Comparison of ENCODE assay signal across 1 cellular context in genomic region chr7:150974468-150975391, GRCh38.
TF ChIP-seq lines count a peak whose summit lies in the region.

No MANE protein-coding gene starts in this region.

TF ChIP-seq in HEK293, 187 proteins besides CTCF, POLR2A, EP300 and RAD21 (continued from another document and continues in another):
- TF ChIP-seq INSM2 (tag by site-specific recombination; IDR thresholded peaks at IDR 0.05) (no peak), ZNF2 (tag by site-specific recombination; IDR thresholded peaks at IDR 0.05) (peak; percentile 44; the same call in 1 of the 2 replicates), ELK4 (IDR thresholded peaks at IDR 0.05; ENCODE audit: borderline replicate concordance, low read depth, low read length) (no peak), ZNF510 (tag by site-specific recombination; IDR thresholded peaks at IDR 0.05; ENCODE audit: insufficient replicate concordance) (no peak), TCF7L2 (IDR thresholded peaks at IDR 0.05; ENCODE audit: borderline replicate concordance, low read depth, low read length) (no peak), ZNF585B (tag by site-specific recombination; IDR thresholded peaks at IDR 0.05) (no peak), ZNF175 (tag by site-specific recombination; IDR thresholded peaks at IDR 0.05) (no peak), ZBTB17 (tag by site-specific recombination; IDR thresholded peaks at IDR 0.05) (no peak; the same call in 1 of the 2 replicates), ZNF416 (tag by site-specific recombination; IDR thresholded peaks at IDR 0.05) (no peak), ZNF558 (tag by site-specific recombination; IDR thresholded peaks at IDR 0.05) (no peak), SP2 (tag by site-specific recombination; IDR thresholded peaks at IDR 0.05) (peak; percentile 69), TRIM28 (IDR thresholded peaks at IDR 0.05; ENCODE audit: borderline replicate concordance, low read length) (no peak), HOXA7 (CRISPR knock-in tag; IDR thresholded peaks at IDR 0.05; ENCODE audit: borderline replicate concordance) (no peak), ZNF747 (tag by site-specific recombination; IDR thresholded peaks at IDR 0.05) (no peak), ZNF426 (tag by site-specific recombination; IDR thresholded peaks at IDR 0.05) (no peak), ZNF629 (tag by site-specific recombination; IDR thresholded peaks at IDR 0.05) (peak; percentile 48; the same call in 1 of the 2 replicates), ZFP69B (tag by site-specific recombination; IDR thresholded peaks at IDR 0.05) (no peak), ZNF280C (tag by site-specific recombination; IDR thresholded peaks at IDR 0.05) (no peak), MYNN (tag by site-specific recombination; IDR thresholded peaks at IDR 0.05; ENCODE audit: borderline replicate concordance) (no peak), ZNF274 (IDR thresholded peaks at IDR 0.05; ENCODE audit: low read length) (no peak), ZNF274 (tag by site-specific recombination; IDR thresholded peaks at IDR 0.05; ENCODE audit: borderline replicate concordance) (no peak), ZXDB (tag by site-specific recombination; IDR thresholded peaks at IDR 0.05) (no peak; the same call in 1 of the 2 replicates), AEBP2 (tag by site-specific recombination; IDR thresholded peaks at IDR 0.05; ENCODE audit: borderline replicate concordance) (no peak), RBAK (tag by site-specific recombination; IDR thresholded peaks at IDR 0.05) (no peak), ZFP37 (tag by site-specific recombination; IDR thresholded peaks at IDR 0.05) (0 out of 2 replicates have a peak, but pooled peaks have one; percentile 69), ZNF677 (tag by site-specific recombination; IDR thresholded peaks at IDR 0.05) (no peak), ZNF704 (tag by site-specific recombination; IDR thresholded peaks at IDR 0.05) (no peak), ZNF76 (tag by site-specific recombination; IDR thresholded peaks at IDR 0.05; ENCODE audit: borderline replicate concordance, low read depth) (peak; percentile 50; the same call in 1 of the 2 replicates), ZFP41 (tag by site-specific recombination; IDR thresholded peaks at IDR 0.05; ENCODE audit: borderline replicate concordance) (no peak), SCRT2 (tag by site-specific recombination; IDR thresholded peaks at IDR 0.05) (peak; percentile 58; the same call in 1 of the 2 replicates), SCRT1 (tag by site-specific recombination; IDR thresholded peaks at IDR 0.05; ENCODE audit: borderline replicate concordance) (no peak), ZNF223 (tag by site-specific recombination; IDR thresholded peaks at IDR 0.05) (no peak)
- TF ChIP-seq, protein P1, sequence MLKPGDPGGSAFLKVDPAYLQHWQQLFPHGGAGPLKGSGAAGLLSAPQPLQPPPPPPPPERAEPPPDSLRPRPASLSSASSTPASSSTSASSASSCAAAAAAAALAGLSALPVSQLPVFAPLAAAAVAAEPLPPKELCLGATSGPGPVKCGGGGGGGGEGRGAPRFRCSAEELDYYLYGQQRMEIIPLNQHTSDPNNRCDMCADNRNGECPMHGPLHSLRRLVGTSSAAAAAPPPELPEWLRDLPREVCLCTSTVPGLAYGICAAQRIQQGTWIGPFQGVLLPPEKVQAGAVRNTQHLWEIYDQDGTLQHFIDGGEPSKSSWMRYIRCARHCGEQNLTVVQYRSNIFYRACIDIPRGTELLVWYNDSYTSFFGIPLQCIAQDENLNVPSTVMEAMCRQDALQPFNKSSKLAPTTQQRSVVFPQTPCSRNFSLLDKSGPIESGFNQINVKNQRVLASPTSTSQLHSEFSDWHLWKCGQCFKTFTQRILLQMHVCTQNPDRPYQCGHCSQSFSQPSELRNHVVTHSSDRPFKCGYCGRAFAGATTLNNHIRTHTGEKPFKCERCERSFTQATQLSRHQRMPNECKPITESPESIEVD (tag by site-specific recombination; IDR thresholded peaks at IDR 0.05): no peak
- TF ChIP-seq, protein P2, sequence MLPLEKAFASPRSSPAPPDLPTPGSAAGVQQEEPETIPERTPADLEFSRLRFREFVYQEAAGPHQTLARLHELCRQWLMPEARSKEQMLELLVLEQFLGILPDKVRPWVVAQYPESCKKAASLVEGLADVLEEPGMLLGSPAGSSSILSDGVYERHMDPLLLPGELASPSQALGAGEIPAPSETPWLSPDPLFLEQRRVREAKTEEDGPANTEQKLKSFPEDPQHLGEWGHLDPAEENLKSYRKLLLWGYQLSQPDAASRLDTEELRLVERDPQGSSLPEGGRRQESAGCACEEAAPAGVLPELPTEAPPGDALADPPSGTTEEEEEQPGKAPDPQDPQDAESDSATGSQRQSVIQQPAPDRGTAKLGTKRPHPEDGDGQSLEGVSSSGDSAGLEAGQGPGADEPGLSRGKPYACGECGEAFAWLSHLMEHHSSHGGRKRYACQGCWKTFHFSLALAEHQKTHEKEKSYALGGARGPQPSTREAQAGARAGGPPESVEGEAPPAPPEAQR (tag by site-specific recombination; IDR thresholded peaks at IDR 0.05): no peak
- TF ChIP-seq, protein P3, sequence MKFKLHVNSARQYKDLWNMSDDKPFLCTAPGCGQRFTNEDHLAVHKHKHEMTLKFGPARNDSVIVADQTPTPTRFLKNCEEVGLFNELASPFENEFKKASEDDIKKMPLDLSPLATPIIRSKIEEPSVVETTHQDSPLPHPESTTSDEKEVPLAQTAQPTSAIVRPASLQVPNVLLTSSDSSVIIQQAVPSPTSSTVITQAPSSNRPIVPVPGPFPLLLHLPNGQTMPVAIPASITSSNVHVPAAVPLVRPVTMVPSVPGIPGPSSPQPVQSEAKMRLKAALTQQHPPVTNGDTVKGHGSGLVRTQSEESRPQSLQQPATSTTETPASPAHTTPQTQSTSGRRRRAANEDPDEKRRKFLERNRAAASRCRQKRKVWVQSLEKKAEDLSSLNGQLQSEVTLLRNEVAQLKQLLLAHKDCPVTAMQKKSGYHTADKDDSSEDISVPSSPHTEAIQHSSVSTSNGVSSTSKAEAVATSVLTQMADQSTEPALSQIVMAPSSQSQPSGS (tag by site-specific recombination; IDR thresholded peaks at IDR 0.05; ENCODE audit: low read depth): no peak
- TF ChIP-seq, protein P4, sequence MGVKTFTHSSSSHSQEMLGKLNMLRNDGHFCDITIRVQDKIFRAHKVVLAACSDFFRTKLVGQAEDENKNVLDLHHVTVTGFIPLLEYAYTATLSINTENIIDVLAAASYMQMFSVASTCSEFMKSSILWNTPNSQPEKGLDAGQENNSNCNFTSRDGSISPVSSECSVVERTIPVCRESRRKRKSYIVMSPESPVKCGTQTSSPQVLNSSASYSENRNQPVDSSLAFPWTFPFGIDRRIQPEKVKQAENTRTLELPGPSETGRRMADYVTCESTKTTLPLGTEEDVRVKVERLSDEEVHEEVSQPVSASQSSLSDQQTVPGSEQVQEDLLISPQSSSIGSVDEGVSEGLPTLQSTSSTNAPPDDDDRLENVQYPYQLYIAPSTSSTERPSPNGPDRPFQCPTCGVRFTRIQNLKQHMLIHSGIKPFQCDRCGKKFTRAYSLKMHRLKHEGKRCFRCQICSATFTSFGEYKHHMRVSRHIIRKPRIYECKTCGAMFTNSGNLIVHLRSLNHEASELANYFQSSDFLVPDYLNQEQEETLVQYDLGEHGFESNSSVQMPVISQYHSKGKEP (tag by site-specific recombination; IDR thresholded peaks at IDR 0.05): peak; percentile 89
- TF ChIP-seq, protein P5, sequence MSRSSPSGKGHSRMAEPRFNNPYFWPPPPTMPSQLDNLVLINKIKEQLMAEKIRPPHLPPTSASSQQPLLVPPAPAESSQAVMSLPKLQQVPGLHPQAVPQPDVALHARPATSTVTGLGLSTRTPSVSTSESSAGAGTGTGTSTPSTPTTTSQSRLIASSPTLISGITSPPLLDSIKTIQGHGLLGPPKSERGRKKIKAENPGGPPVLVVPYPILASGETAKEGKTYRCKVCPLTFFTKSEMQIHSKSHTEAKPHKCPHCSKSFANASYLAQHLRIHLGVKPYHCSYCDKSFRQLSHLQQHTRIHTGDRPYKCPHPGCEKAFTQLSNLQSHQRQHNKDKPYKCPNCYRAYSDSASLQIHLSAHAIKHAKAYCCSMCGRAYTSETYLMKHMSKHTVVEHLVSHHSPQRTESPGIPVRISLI (tag by site-specific recombination; IDR thresholded peaks at IDR 0.05): no peak
- TF ChIP-seq, protein P6, sequence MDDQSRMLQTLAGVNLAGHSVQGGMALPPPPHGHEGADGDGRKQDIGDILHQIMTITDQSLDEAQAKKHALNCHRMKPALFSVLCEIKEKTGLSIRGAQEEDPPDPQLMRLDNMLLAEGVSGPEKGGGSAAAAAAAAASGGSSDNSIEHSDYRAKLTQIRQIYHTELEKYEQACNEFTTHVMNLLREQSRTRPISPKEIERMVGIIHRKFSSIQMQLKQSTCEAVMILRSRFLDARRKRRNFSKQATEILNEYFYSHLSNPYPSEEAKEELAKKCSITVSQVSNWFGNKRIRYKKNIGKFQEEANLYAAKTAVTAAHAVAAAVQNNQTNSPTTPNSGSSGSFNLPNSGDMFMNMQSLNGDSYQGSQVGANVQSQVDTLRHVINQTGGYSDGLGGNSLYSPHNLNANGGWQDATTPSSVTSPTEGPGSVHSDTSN (CRISPR knock-in tag; IDR thresholded peaks at IDR 0.05): no peak
- TF ChIP-seq, protein P7, sequence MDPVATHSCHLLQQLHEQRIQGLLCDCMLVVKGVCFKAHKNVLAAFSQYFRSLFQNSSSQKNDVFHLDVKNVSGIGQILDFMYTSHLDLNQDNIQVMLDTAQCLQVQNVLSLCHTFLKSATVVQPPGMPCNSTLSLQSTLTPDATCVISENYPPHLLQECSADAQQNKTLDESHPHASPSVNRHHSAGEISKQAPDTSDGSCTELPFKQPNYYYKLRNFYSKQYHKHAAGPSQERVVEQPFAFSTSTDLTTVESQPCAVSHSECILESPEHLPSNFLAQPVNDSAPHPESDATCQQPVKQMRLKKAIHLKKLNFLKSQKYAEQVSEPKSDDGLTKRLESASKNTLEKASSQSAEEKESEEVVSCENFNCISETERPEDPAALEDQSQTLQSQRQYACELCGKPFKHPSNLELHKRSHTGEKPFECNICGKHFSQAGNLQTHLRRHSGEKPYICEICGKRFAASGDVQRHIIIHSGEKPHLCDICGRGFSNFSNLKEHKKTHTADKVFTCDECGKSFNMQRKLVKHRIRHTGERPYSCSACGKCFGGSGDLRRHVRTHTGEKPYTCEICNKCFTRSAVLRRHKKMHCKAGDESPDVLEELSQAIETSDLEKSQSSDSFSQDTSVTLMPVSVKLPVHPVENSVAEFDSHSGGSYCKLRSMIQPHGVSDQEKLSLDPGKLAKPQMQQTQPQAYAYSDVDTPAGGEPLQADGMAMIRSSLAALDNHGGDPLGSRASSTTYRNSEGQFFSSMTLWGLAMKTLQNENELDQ (tag by site-specific recombination; IDR thresholded peaks at IDR 0.05; ENCODE audit: low read depth): no peak
